Comparison of ENCODE assay signal across 22 cellular contexts in genomic region chr1:228462560-228462959, GRCh38. TPM values are rescaled to one million over a fixed set of nuclear protein-coding genes. Genes with fewer than 3 reads are reported as not detected.
A peak's percentile ranks its signal among the peaks of the same experiment; 100 is the strongest.
DNase-seq lines count a peak whose midpoint lies in the region; ATAC-seq, FAIRE-seq and TF ChIP-seq lines count a peak whose summit lies in the region.
"Had no signal": no experiment of that assay in that cellular context is flagged by ENCODE, and none has a peak within 500 bp of the region (broad histone marks: within the 10 kb centered on the region; RNA-seq: fewer than 3 reads in every experiment).

No MANE protein-coding gene starts in this region.

- H3K9me3 Mint-ChIP-seq in activated CD4-positive, alpha-beta T cell treated with anti-CD3 and anti-CD28 coated beads for 36 hours (ENCODE audit: low read depth): no peaks in the 10 kb centered on the region
- peaks cover 0 to 2% (median 0%) of the 10 kb centered on the region in 5 donors for H3K9me3 Mint-ChIP-seq in CD8-positive, alpha-beta memory T cell
- H3K9me3 Mint-ChIP-seq in activated T-helper 17 cell treated with anti-CD3 and anti-CD28 coated beads, Interleukin-2, amount 50 U/mL, for 72 hours: no peaks in the 10 kb centered on the region
- no peaks in the 10 kb centered on the region for H3K9me3 Mint-ChIP-seq in natural killer cell treated with Interleukin-12 subunit alpha and Interleukin-12 subunit beta and Interleukin-15 and Interleukin-18, amount 100 ng/mL, for 72 hours

- H3K36me3 Mint-ChIP-seq in activated CD4-positive, alpha-beta T cell treated with anti-CD3 and anti-CD28 coated beads for 36 hours (ENCODE audit: low read depth): peaks cover 4% of the 10 kb centered on the region
- peaks cover 0 to 10% (median 0%) of the 10 kb centered on the region in 3 donors for H3K36me3 Mint-ChIP-seq in CD8-positive, alpha-beta memory T cell
- H3K36me3 Mint-ChIP-seq in activated T-helper 17 cell treated with anti-CD3 and anti-CD28 coated beads, Interleukin-2, amount 50 U/mL, for 72 hours (ENCODE audit: low read depth): peaks cover 17% of the 10 kb centered on the region
- no peaks in the 10 kb centered on the region for H3K36me3 Mint-ChIP-seq in natural killer cell treated with Interleukin-12 subunit alpha and Interleukin-12 subunit beta and Interleukin-15 and Interleukin-18, amount 100 ng/mL, for 72 hours

- intact Hi-C loops in activated CD4-positive, alpha-beta T cell treated with anti-CD3 and anti-CD28 coated beads for 36 hours (cut with DNase I, micrococcal nuclease): loop anchor here in 1 of 2 experiments (5.0 kb wide), 1 partner anchor 900 kb away; the partner anchor contains the start of gene ZNF678
- intact Hi-C loops in kidney (cut with DNase I) (no loop called here), esophagus squamous epithelium (cut with DNase I) (no loop called here)

- POLR2A ChIA-PET in activated CD4-positive, alpha-beta T cell treated with anti-CD3 and anti-CD28 coated beads for 36 hours (lab: Charles Lee): interaction anchor here (0.7 kb wide), 1 partner anchor 250 kb away, joined by 3 read pairs; no protein-coding TSS in a partner anchor
- POLR2A ChIA-PET in CD8-positive, alpha-beta memory T cell (lab: Charles Lee): interaction anchor here (3.0 kb wide), 1 partner anchor 24 kb away, joined by 23 read pairs; the partner anchor contains the start of gene RNF187

- H3K27me3 Mint-ChIP-seq in activated CD4-positive, alpha-beta T cell treated with anti-CD3 and anti-CD28 coated beads for 36 hours: no peaks in the 10 kb centered on the region
- peaks cover 0 to 11% of the 10 kb centered on the region in 2 donors for H3K27me3 Mint-ChIP-seq in CD8-positive, alpha-beta memory T cell
- H3K27me3 Mint-ChIP-seq in activated T-helper 17 cell treated with anti-CD3 and anti-CD28 coated beads, Interleukin-2, amount 50 U/mL, for 72 hours: no peaks in the 10 kb centered on the region
- H3K27me3 Mint-ChIP-seq in natural killer cell treated with Interleukin-12 subunit alpha and Interleukin-12 subunit beta and Interleukin-15 and Interleukin-18, amount 100 ng/mL, for 72 hours: peaks cover 1 to 5% of the 10 kb centered on the region in 2 donors

- TF ChIP-seq CTCF in kidney (IDR thresholded peaks at IDR 0.05; ENCODE audit: borderline replicate concordance, extremely low read depth, insufficient read depth) (no peak), esophagus squamous epithelium (IDR thresholded peaks at IDR 0.05) (no peak)

- H3K4me1 ChIP-seq in CD8-positive, alpha-beta memory T cell (ENCODE audit: insufficient read depth, low read length): peaks cover 40% of the 10 kb centered on the region
- peaks cover 0 to 5% of the 10 kb centered on the region in 2 donors for H3K4me1 ChIP-seq in kidney (ENCODE audit: control insufficient read depth in 1 of 2, insufficient read depth in 1 of 2, low read depth in 1 of 2, low read length in 2 of 2)
- peaks cover 8 to 46% (median 9%) of the 10 kb centered on the region in 3 donors for H3K4me1 ChIP-seq in esophagus squamous epithelium
- H3K4me1 ChIP-seq: colonic mucosa had no signal

- CTCF ChIA-PET in activated CD4-positive, alpha-beta T cell treated with anti-CD3 and anti-CD28 coated beads for 36 hours (lab: Charles Lee): no interaction called here
- CTCF ChIA-PET in CD8-positive, alpha-beta memory T cell (lab: Charles Lee): interaction anchor here (2.9 kb wide), 1 partner anchor 39 kb away, joined by 9 read pairs; no protein-coding TSS in a partner anchor

- TF ChIP-seq POLR2A in esophagus squamous epithelium (IDR thresholded peaks at IDR 0.05): no peak

- no peak overlapping the region for H3K4me3 ChIP-seq in CD8-positive, alpha-beta memory T cell (ENCODE audit: low read length)
- H3K4me3 ChIP-seq in kidney (ENCODE audit: low read length in 2 of 2) (no peak overlapping the region), esophagus squamous epithelium (no peak overlapping the region)
- H3K4me3 ChIP-seq: BLaER1 treated with 17β-estradiol and CSF1 and Interleukin-3, amounts not matched to agents 10 nM and 100 nM; colonic mucosa; ovary; SJSA1 had no signal

- no peak for ATAC-seq in activated CD4-positive, alpha-beta T cell treated with anti-CD3 and anti-CD28 coated beads for 36 hours
- no peak for ATAC-seq in activated T-helper 17 cell treated with anti-CD3 and anti-CD28 coated beads, Interleukin-2, amount 50 U/mL, for 72 hours (replicated peaks)
- no peak for ATAC-seq in natural killer cell treated with Interleukin-12 subunit alpha and Interleukin-12 subunit beta and Interleukin-15 and Interleukin-18, amount 100 ng/mL, for 72 hours
- ATAC-seq: HCT116, sciatic nerve had no signal

- no peak for FAIRE-seq in kidney (lab: Jason Lieb, UNC)
- FAIRE-seq: A204.1, endometrium, RCC 7860 had no signal

- no peaks in the 10 kb centered on the region for H3K9me3 ChIP-seq in CD8-positive, alpha-beta memory T cell (ENCODE audit: low read length)
- H3K9me3 ChIP-seq in kidney (ENCODE audit: control insufficient read depth in 1 of 2, low read length in 2 of 2): no peaks in the 10 kb centered on the region
- H3K9me3 ChIP-seq in esophagus squamous epithelium: no peaks in the 10 kb centered on the region
- H3K9me3 ChIP-seq: colonic mucosa, ovary had no signal

- no peaks in the 10 kb centered on the region for H3K27me3 ChIP-seq in CD8-positive, alpha-beta memory T cell (ENCODE audit: insufficient read depth, low read length, poor library complexity, severe bottlenecking)
- H3K27me3 ChIP-seq in esophagus squamous epithelium: peaks cover 0 to 90% (median 20%) of the 10 kb centered on the region in 4 donors

- peaks cover 56% of the 10 kb centered on the region for H3K4me1 Mint-ChIP-seq in activated CD4-positive, alpha-beta T cell treated with anti-CD3 and anti-CD28 coated beads for 36 hours
- H3K4me1 Mint-ChIP-seq in CD8-positive, alpha-beta memory T cell: peaks cover 59 to 73% (median 65%) of the 10 kb centered on the region in 3 donors
- peaks cover 46% of the 10 kb centered on the region for H3K4me1 Mint-ChIP-seq in activated T-helper 17 cell treated with anti-CD3 and anti-CD28 coated beads, Interleukin-2, amount 50 U/mL, for 72 hours
- peaks cover 57 to 62% of the 10 kb centered on the region in 2 donors for H3K4me1 Mint-ChIP-seq in natural killer cell treated with Interleukin-12 subunit alpha and Interleukin-12 subunit beta and Interleukin-15 and Interleukin-18, amount 100 ng/mL, for 72 hours (ENCODE audit: low read depth in 2 of 2)

- no peak overlapping the region for H3K27ac ChIP-seq in CD8-positive, alpha-beta memory T cell (ENCODE audit: low read depth, low read length)
- H3K27ac ChIP-seq in kidney (ENCODE audit: low read depth in 2 of 2, low read length in 2 of 2): no peak overlapping the region
- H3K27ac ChIP-seq in esophagus squamous epithelium: no peak overlapping the region
- H3K27ac ChIP-seq: BLaER1 treated with 17β-estradiol and CSF1 and Interleukin-3, amounts not matched to agents 10 nM and 100 nM; colonic mucosa; ovary; SJSA1 had no signal

- WGBS in esophagus squamous epithelium, 2 donors: 79 to 84% methylated on average over 5 of the region's 5 CpGs

- H3K36me3 ChIP-seq in CD8-positive, alpha-beta memory T cell (ENCODE audit: insufficient read depth, low read length): no peaks in the 10 kb centered on the region
- H3K36me3 ChIP-seq in kidney (ENCODE audit: control insufficient read depth in 1 of 2, insufficient read depth in 2 of 2, low read length in 2 of 2) (no peaks in the 10 kb centered on the region), esophagus squamous epithelium (no peaks in the 10 kb centered on the region)
- H3K36me3 ChIP-seq: BLaER1 treated with 17β-estradiol and CSF1 and Interleukin-3, amounts not matched to agents 10 nM and 100 nM; colonic mucosa; ovary; SJSA1 had no signal

- peak overlapping the region; percentile 84 for H3K4me3 Mint-ChIP-seq in activated CD4-positive, alpha-beta T cell treated with anti-CD3 and anti-CD28 coated beads for 36 hours
- H3K4me3 Mint-ChIP-seq in CD8-positive, alpha-beta memory T cell: peak overlapping the region in 4 of 7 donors; percentile 7 to 81 (median 33)
- H3K4me3 Mint-ChIP-seq in activated T-helper 17 cell treated with anti-CD3 and anti-CD28 coated beads, Interleukin-2, amount 50 U/mL, for 72 hours: peak overlapping the region; percentile 84
- peak overlapping the region; percentile 87 for H3K4me3 Mint-ChIP-seq in natural killer cell treated with Interleukin-12 subunit alpha and Interleukin-12 subunit beta and Interleukin-15 and Interleukin-18, amount 100 ng/mL, for 72 hours

- H3K9ac ChIP-seq in kidney (ENCODE audit: low read length in 2 of 2): no peak overlapping the region
- H3K9ac ChIP-seq: BLaER1 treated with 17β-estradiol and CSF1 and Interleukin-3, amounts not matched to agents 10 nM and 100 nM had no signal

- no peak for DNase-seq in activated CD4-positive, alpha-beta T cell treated with anti-CD3 and anti-CD28 coated beads for 36 hours
- DNase-seq in activated CD4-positive, alpha-beta T cell treated with anti-CD3 and anti-CD28 coated beads for 1 hour: no peak
- DNase-seq in CD8-positive, alpha-beta memory T cell: no peak
- no peak for DNase-seq in natural killer cell treated with Interleukin-12 subunit alpha and Interleukin-12 subunit beta and Interleukin-15 and Interleukin-18, amount 100 ng/mL, for 72 hours (ENCODE audit: low spot score)
- DNase-seq in kidney (no peak), esophagus squamous epithelium (lab: John Stamatoyannopoulos, UW) (no peak), amygdala (lab: John Stamatoyannopoulos, UW) (no peak)
- DNase-seq: activated CD4-positive, CD25-positive, alpha-beta regulatory T cell; colonic mucosa; NCI-H1092 treated with DMSO at 0.1 percent for 48 hours; NCI-H2081; NCI-H446 treated with DMSO at 0.1 percent for 48 hours; ovary; T-helper 9 cell had no signal

- peak overlapping the region; percentile 92 for H3K27ac Mint-ChIP-seq in activated CD4-positive, alpha-beta T cell treated with anti-CD3 and anti-CD28 coated beads for 36 hours
- peak overlapping the region in 3 of 8 donors; percentile 15 to 91 (median 66) for H3K27ac Mint-ChIP-seq in CD8-positive, alpha-beta memory T cell
- peak overlapping the region; percentile 47 for H3K27ac Mint-ChIP-seq in activated T-helper 17 cell treated with anti-CD3 and anti-CD28 coated beads, Interleukin-2, amount 50 U/mL, for 72 hours
- H3K27ac Mint-ChIP-seq in natural killer cell treated with Interleukin-12 subunit alpha and Interleukin-12 subunit beta and Interleukin-15 and Interleukin-18, amount 100 ng/mL, for 72 hours: peak overlapping the region; percentile 72 to 86

RNA-seq across cellular contexts. Expression of gene RNF187, which starts 24.6 kb away (rescaled TPM):
- total RNA-seq in activated CD4-positive, alpha-beta T cell treated with anti-CD3 and anti-CD28 coated beads for 36 hours: 100 to 1,000 TPM; 114 to 155 TPM
- total RNA-seq in CD8-positive, alpha-beta memory T cell: 100 to 1,000 TPM; 128 to 129 TPM
- 56.7 TPM for polyA plus RNA-seq in CD8-positive, alpha-beta memory T cell
- 100 to 1,000 TPM in 1 of 2 donors, 10 to 100 TPM in 1; 92.7 to 111 TPM for total RNA-seq in activated T-helper 17 cell treated with anti-CD3 and anti-CD28 coated beads, Interleukin-2, amount 50 U/mL, for 72 hours
- total RNA-seq in natural killer cell treated with Interleukin-12 subunit alpha and Interleukin-12 subunit beta and Interleukin-15 and Interleukin-18, amount 100 ng/mL, for 72 hours: 100 to 1,000 TPM in 1 of 2 donors, 10 to 100 TPM in 1; 69.5 to 106 TPM
- 137 TPM for total RNA-seq in kidney
- 85.2 TPM for polyA plus RNA-seq in kidney (ENCODE audit: insufficient read depth, low read depth, low replicate concordance)
- total RNA-seq in esophagus squamous epithelium: 10 to 100 TPM; 33.4 to 74.7 (median 60.0) TPM

RNA-seq across cellular contexts. Expression of gene TRIM17, which starts 45.9 kb away (rescaled TPM):
- total RNA-seq in activated CD4-positive, alpha-beta T cell treated with anti-CD3 and anti-CD28 coated beads for 36 hours: 1 to 10 TPM; 1.2 to 1.3 TPM
- total RNA-seq in CD8-positive, alpha-beta memory T cell: 1 to 10 TPM; 1.8 to 2.1 TPM
- 0.60 TPM for polyA plus RNA-seq in CD8-positive, alpha-beta memory T cell
- total RNA-seq in activated T-helper 17 cell treated with anti-CD3 and anti-CD28 coated beads, Interleukin-2, amount 50 U/mL, for 72 hours: 1 to 10 TPM; 1.7 to 1.9 TPM
- total RNA-seq in natural killer cell treated with Interleukin-12 subunit alpha and Interleukin-12 subunit beta and Interleukin-15 and Interleukin-18, amount 100 ng/mL, for 72 hours: 1 to 10 TPM; 2.0 to 2.2 TPM
- total RNA-seq in kidney (6.5 TPM), esophagus squamous epithelium (1 to 10 TPM in 2 of 4 donors, under 1 TPM in 2; 0.13 to 3.0 (median 0.99) TPM)
- polyA plus RNA-seq in kidney (ENCODE audit: insufficient read depth, low read depth, low replicate concordance): 1.3 TPM
- total RNA-seq: SJSA1 had no signal

RNA-seq across cellular contexts. Expression of gene TRIM11, which starts 55.9 kb away (rescaled TPM):
- 10 to 100 TPM; 27.0 to 33.3 TPM for total RNA-seq in activated CD4-positive, alpha-beta T cell treated with anti-CD3 and anti-CD28 coated beads for 36 hours
- 10 to 100 TPM; 38.3 to 38.8 TPM for total RNA-seq in CD8-positive, alpha-beta memory T cell
- polyA plus RNA-seq in CD8-positive, alpha-beta memory T cell: 21.5 TPM
- 10 to 100 TPM; 41.7 to 48.6 TPM for total RNA-seq in activated T-helper 17 cell treated with anti-CD3 and anti-CD28 coated beads, Interleukin-2, amount 50 U/mL, for 72 hours
- 10 to 100 TPM; 69.2 to 84.7 TPM for total RNA-seq in natural killer cell treated with Interleukin-12 subunit alpha and Interleukin-12 subunit beta and Interleukin-15 and Interleukin-18, amount 100 ng/mL, for 72 hours
- total RNA-seq in kidney: 24.2 TPM
- 10.9 TPM for polyA plus RNA-seq in kidney (ENCODE audit: insufficient read depth, low read depth, low replicate concordance)
- total RNA-seq in esophagus squamous epithelium: 10 to 100 TPM; 15.2 to 30.8 (median 20.6) TPM

Comparison
In these comparisons a context has a peak if more than half of its experiments do, and no peak if none do; other contexts are left out.
1. H3K4me3 Mint-ChIP-seq: peak in every context shown above with its lines; median percentile 87 in natural killer cell treated with Interleukin-12 subunit alpha and Interleukin-12 subunit beta and Interleukin-15 and Interleukin-18, amount 100 ng/mL, for 72 hours; 84 in activated CD4-positive, alpha-beta T cell treated with anti-CD3 and anti-CD28 coated beads for 36 hours; 84 in activated T-helper 17 cell treated with anti-CD3 and anti-CD28 coated beads, Interleukin-2, amount 50 U/mL, for 72 hours; 33 in CD8-positive, alpha-beta memory T cell.